Comparison of ENCODE assay signal across 1 cellular context in genomic region chr1:28737245-28738137, GRCh38.
A peak's percentile ranks its signal among the peaks of the same experiment; 100 is the strongest.
TF ChIP-seq lines count a peak whose summit lies in the region.

No MANE protein-coding gene starts in this region.

TF ChIP-seq in HepG2, 621 proteins besides CTCF, POLR2A, EP300 and RAD21 (continued from another document and continues in another):
- TF ChIP-seq ZXDC (CRISPR knock-in tag; IDR thresholded peaks at IDR 0.05): no peak
- no peak for TF ChIP-seq MZF1 (CRISPR knock-in tag; IDR thresholded peaks at IDR 0.05; ENCODE audit: borderline replicate concordance)
- TF ChIP-seq, protein P1, sequence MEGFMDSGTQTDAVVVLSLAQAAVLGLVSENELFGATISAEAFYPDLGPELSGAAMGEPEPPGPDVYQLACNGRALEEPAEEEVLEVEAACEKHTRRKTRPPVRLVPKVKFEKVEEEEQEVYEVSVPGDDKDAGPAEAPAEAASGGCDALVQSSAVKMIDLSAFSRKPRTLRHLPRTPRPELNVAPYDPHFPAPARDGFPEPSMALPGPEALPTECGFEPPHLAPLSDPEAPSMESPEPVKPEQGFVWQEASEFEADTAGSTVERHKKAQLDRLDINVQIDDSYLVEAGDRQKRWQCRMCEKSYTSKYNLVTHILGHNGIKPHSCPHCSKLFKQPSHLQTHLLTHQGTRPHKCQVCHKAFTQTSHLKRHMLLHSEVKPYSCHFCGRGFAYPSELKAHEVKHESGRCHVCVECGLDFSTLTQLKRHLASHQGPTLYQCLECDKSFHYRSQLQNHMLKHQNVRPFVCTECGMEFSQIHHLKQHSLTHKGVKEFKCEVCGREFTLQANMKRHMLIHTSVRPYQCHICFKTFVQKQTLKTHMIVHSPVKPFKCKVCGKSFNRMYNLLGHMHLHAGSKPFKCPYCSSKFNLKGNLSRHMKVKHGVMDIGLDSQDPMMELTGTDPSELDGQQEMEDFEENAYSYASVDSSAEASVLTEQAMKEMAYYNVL (CRISPR knock-in tag; IDR thresholded peaks at IDR 0.05; ENCODE audit: borderline replicate concordance): no peak
- TF ChIP-seq DMTF1 (CRISPR knock-in tag; IDR thresholded peaks at IDR 0.05): no peak
- TF ChIP-seq NR2F6 (IDR thresholded peaks at IDR 0.05): peak; percentile 47; the same call in 1 of the 2 replicates
- no peak for TF ChIP-seq NR2F6 (CRISPR knock-in tag; IDR thresholded peaks at IDR 0.05)
- TF ChIP-seq ZFX (CRISPR knock-in tag; IDR thresholded peaks at IDR 0.05; ENCODE audit: low read depth): peak; percentile 44
- no peak for TF ChIP-seq ZNF512B (CRISPR knock-in tag; IDR thresholded peaks at IDR 0.05; ENCODE audit: borderline replicate concordance)
- no peak for TF ChIP-seq ZNF3 (CRISPR knock-in tag; IDR thresholded peaks at IDR 0.05)
- no peak for TF ChIP-seq MTF2 (CRISPR knock-in tag; IDR thresholded peaks at IDR 0.05; ENCODE audit: borderline replicate concordance)
- TF ChIP-seq, protein P2, sequence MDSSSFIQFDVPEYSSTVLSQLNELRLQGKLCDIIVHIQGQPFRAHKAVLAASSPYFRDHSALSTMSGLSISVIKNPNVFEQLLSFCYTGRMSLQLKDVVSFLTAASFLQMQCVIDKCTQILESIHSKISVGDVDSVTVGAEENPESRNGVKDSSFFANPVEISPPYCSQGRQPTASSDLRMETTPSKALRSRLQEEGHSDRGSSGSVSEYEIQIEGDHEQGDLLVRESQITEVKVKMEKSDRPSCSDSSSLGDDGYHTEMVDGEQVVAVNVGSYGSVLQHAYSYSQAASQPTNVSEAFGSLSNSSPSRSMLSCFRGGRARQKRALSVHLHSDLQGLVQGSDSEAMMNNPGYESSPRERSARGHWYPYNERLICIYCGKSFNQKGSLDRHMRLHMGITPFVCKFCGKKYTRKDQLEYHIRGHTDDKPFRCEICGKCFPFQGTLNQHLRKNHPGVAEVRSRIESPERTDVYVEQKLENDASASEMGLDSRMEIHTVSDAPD (CRISPR knock-in tag; IDR thresholded peaks at IDR 0.05): 0 out of 2 replicates have a peak, but pooled peaks have one; percentile 24
- TF ChIP-seq ZNF180 (CRISPR knock-in tag; IDR thresholded peaks at IDR 0.05; ENCODE audit: borderline replicate concordance, low read depth): no peak; the same call in 1 of the 2 replicates
- TF ChIP-seq, protein P3, sequence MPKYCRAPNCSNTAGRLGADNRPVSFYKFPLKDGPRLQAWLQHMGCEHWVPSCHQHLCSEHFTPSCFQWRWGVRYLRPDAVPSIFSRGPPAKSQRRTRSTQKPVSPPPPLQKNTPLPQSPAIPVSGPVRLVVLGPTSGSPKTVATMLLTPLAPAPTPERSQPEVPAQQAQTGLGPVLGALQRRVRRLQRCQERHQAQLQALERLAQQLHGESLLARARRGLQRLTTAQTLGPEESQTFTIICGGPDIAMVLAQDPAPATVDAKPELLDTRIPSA (CRISPR knock-in tag; IDR thresholded peaks at IDR 0.05; ENCODE audit: borderline replicate concordance): no peak
- TF ChIP-seq, protein P4, sequence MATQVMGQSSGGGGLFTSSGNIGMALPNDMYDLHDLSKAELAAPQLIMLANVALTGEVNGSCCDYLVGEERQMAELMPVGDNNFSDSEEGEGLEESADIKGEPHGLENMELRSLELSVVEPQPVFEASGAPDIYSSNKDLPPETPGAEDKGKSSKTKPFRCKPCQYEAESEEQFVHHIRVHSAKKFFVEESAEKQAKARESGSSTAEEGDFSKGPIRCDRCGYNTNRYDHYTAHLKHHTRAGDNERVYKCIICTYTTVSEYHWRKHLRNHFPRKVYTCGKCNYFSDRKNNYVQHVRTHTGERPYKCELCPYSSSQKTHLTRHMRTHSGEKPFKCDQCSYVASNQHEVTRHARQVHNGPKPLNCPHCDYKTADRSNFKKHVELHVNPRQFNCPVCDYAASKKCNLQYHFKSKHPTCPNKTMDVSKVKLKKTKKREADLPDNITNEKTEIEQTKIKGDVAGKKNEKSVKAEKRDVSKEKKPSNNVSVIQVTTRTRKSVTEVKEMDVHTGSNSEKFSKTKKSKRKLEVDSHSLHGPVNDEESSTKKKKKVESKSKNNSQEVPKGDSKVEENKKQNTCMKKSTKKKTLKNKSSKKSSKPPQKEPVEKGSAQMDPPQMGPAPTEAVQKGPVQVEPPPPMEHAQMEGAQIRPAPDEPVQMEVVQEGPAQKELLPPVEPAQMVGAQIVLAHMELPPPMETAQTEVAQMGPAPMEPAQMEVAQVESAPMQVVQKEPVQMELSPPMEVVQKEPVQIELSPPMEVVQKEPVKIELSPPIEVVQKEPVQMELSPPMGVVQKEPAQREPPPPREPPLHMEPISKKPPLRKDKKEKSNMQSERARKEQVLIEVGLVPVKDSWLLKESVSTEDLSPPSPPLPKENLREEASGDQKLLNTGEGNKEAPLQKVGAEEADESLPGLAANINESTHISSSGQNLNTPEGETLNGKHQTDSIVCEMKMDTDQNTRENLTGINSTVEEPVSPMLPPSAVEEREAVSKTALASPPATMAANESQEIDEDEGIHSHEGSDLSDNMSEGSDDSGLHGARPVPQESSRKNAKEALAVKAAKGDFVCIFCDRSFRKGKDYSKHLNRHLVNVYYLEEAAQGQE (IDR thresholded peaks at IDR 0.05; ENCODE audit: borderline replicate concordance in 1 of 2, low read depth in 1 of 2, low read length in 2 of 2): 0 out of 4 replicates have a peak, but pooled peaks of 1 of the 2 experiments have one; percentile 5
- TF ChIP-seq ZNF12 (CRISPR knock-in tag; IDR thresholded peaks at IDR 0.05): no peak
- no peak for TF ChIP-seq EHMT2 (IDR thresholded peaks at IDR 0.05; ENCODE audit: borderline replicate concordance, low read depth, low read length)
- no peak for TF ChIP-seq IKZF1 (IDR thresholded peaks at IDR 0.05)
- no peak for TF ChIP-seq SMAD1 (CRISPR knock-in tag; IDR thresholded peaks at IDR 0.05; ENCODE audit: borderline replicate concordance, low read depth)
- no peak for TF ChIP-seq PRPF4 (IDR thresholded peaks at IDR 0.05; ENCODE audit: low read depth, low read length, poor library complexity, severe bottlenecking)
- TF ChIP-seq ZNF615 (CRISPR knock-in tag; IDR thresholded peaks at IDR 0.05; ENCODE audit: borderline replicate concordance): no peak
- no peak for TF ChIP-seq BCLAF1 (IDR thresholded peaks at IDR 0.05)
- TF ChIP-seq, protein P5, sequence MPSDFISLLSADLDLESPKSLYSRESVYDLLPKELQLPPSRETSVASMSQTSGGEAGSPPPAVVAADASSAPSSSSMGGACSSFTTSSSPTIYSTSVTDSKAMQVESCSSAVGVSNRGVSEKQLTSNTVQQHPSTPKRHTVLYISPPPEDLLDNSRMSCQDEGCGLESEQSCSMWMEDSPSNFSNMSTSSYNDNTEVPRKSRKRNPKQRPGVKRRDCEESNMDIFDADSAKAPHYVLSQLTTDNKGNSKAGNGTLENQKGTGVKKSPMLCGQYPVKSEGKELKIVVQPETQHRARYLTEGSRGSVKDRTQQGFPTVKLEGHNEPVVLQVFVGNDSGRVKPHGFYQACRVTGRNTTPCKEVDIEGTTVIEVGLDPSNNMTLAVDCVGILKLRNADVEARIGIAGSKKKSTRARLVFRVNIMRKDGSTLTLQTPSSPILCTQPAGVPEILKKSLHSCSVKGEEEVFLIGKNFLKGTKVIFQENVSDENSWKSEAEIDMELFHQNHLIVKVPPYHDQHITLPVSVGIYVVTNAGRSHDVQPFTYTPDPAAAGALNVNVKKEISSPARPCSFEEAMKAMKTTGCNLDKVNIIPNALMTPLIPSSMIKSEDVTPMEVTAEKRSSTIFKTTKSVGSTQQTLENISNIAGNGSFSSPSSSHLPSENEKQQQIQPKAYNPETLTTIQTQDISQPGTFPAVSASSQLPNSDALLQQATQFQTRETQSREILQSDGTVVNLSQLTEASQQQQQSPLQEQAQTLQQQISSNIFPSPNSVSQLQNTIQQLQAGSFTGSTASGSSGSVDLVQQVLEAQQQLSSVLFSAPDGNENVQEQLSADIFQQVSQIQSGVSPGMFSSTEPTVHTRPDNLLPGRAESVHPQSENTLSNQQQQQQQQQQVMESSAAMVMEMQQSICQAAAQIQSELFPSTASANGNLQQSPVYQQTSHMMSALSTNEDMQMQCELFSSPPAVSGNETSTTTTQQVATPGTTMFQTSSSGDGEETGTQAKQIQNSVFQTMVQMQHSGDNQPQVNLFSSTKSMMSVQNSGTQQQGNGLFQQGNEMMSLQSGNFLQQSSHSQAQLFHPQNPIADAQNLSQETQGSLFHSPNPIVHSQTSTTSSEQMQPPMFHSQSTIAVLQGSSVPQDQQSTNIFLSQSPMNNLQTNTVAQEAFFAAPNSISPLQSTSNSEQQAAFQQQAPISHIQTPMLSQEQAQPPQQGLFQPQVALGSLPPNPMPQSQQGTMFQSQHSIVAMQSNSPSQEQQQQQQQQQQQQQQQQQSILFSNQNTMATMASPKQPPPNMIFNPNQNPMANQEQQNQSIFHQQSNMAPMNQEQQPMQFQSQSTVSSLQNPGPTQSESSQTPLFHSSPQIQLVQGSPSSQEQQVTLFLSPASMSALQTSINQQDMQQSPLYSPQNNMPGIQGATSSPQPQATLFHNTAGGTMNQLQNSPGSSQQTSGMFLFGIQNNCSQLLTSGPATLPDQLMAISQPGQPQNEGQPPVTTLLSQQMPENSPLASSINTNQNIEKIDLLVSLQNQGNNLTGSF (CRISPR knock-in tag; IDR thresholded peaks at IDR 0.05): no peak
- no peak for TF ChIP-seq TFAP4 (IDR thresholded peaks at IDR 0.05; ENCODE audit: borderline replicate concordance, low read depth)
- no peak for TF ChIP-seq HOXD1 (CRISPR knock-in tag; IDR thresholded peaks at IDR 0.05)
- TF ChIP-seq NR2F2 (IDR thresholded peaks at IDR 0.05; ENCODE audit: borderline replicate concordance, low read depth): no peak
- TF ChIP-seq KLF16 (CRISPR knock-in tag; IDR thresholded peaks at IDR 0.05): no peak
